In genomic region chr12:56616244-56616643, GRCh38 we compare ENCODE assay signal across 1 cellular context.
TF ChIP-seq lines count a peak whose summit lies in the region.

No MANE protein-coding gene starts in this region.

TF ChIP-seq in GM23338, 12 proteins besides CTCF, POLR2A, EP300 and RAD21 (continued from another document):
- TF ChIP-seq ZNF114 (CRISPR knock-in tag; IDR thresholded peaks at IDR 0.05), result no peak
- TF ChIP-seq REST (IDR thresholded peaks at IDR 0.05; ENCODE audit: unreplicated experiment), result no peak
